Comparison of ENCODE assay signal across 17 cellular contexts in genomic region chr16:88577166-88577565, GRCh38. TPM values are rescaled to one million over a fixed set of nuclear protein-coding genes. Genes with fewer than 3 reads are reported as not detected.
A peak's percentile ranks its signal among the peaks of the same experiment; 100 is the strongest.
DNase-seq lines count a peak whose midpoint lies in the region; ATAC-seq and TF ChIP-seq lines count a peak whose summit lies in the region.
"Had no signal": no experiment of that assay in that cellular context is flagged by ENCODE, and none has a peak within 500 bp of the region (broad histone marks: within the 10 kb centered on the region; RNA-seq: fewer than 3 reads in every experiment).

No MANE protein-coding gene starts in this region.

- no peak overlapping the region for H3K4me3 Mint-ChIP-seq in activated T-cell treated with anti-CD3 and anti-CD28 coated beads, Interleukin-2, amount 50 U/mL, for 24 hours
- peak overlapping the region; percentile 19 for H3K4me3 Mint-ChIP-seq in activated naive CD8-positive, alpha-beta T cell treated with anti-CD3 and anti-CD28 coated beads for 36 hours
- H3K4me3 Mint-ChIP-seq in effector memory CD8-positive, alpha-beta T cell, result no peak overlapping the region
- H3K4me3 Mint-ChIP-seq in CD8-positive, alpha-beta memory T cell, result peak overlapping the region in 1 of 7 donors; percentile 27

- no peaks in the 10 kb centered on the region for H3K9me3 Mint-ChIP-seq in activated T-cell treated with anti-CD3 and anti-CD28 coated beads, Interleukin-2, amount 50 U/mL, for 24 hours
- no peaks in the 10 kb centered on the region for H3K9me3 Mint-ChIP-seq in activated naive CD8-positive, alpha-beta T cell treated with anti-CD3 and anti-CD28 coated beads for 36 hours
- no peaks in the 10 kb centered on the region for H3K9me3 Mint-ChIP-seq in effector memory CD8-positive, alpha-beta T cell
- H3K9me3 Mint-ChIP-seq in CD8-positive, alpha-beta memory T cell, result no peaks in the 10 kb centered on the region

- H3K27me3 Mint-ChIP-seq in activated T-cell treated with anti-CD3 and anti-CD28 coated beads, Interleukin-2, amount 50 U/mL, for 24 hours, result no peaks in the 10 kb centered on the region
- H3K27me3 Mint-ChIP-seq in activated naive CD8-positive, alpha-beta T cell treated with anti-CD3 and anti-CD28 coated beads for 36 hours, result no peaks in the 10 kb centered on the region
- no peaks in the 10 kb centered on the region for H3K27me3 Mint-ChIP-seq in effector memory CD8-positive, alpha-beta T cell
- no peaks in the 10 kb centered on the region for H3K27me3 Mint-ChIP-seq in CD8-positive, alpha-beta memory T cell

- peak overlapping the region; percentile 83 for H3K27ac Mint-ChIP-seq in activated T-cell treated with anti-CD3 and anti-CD28 coated beads, Interleukin-2, amount 50 U/mL, for 24 hours
- H3K27ac Mint-ChIP-seq in activated naive CD8-positive, alpha-beta T cell treated with anti-CD3 and anti-CD28 coated beads for 36 hours, result no peak overlapping the region
- H3K27ac Mint-ChIP-seq in effector memory CD8-positive, alpha-beta T cell, result peak overlapping the region; percentile 66 to 86
- H3K27ac Mint-ChIP-seq in CD8-positive, alpha-beta memory T cell, result peak overlapping the region in 3 of 8 donors; percentile 46 to 89 (median 54)

- H3K4me1 Mint-ChIP-seq in activated T-cell treated with anti-CD3 and anti-CD28 coated beads, Interleukin-2, amount 50 U/mL, for 24 hours (ENCODE audit: low read depth), result peaks cover 70% of the 10 kb centered on the region
- H3K4me1 Mint-ChIP-seq in activated naive CD8-positive, alpha-beta T cell treated with anti-CD3 and anti-CD28 coated beads for 36 hours, result peaks cover 40% of the 10 kb centered on the region
- peaks cover 29 to 37% of the 10 kb centered on the region in 2 donors for H3K4me1 Mint-ChIP-seq in effector memory CD8-positive, alpha-beta T cell (ENCODE audit: low read depth in 2 of 2)
- H3K4me1 Mint-ChIP-seq in CD8-positive, alpha-beta memory T cell, result peaks cover 38 to 72% (median 50%) of the 10 kb centered on the region in 3 donors

- ATAC-seq in effector memory CD8-positive, alpha-beta T cell (replicated peaks), result no peak
- ATAC-seq in GM21360 (IDR thresholded peaks at IDR 0.05; ENCODE audit: unreplicated experiment), result no peak

- POLR2A ChIA-PET in HEK293 (lab: Yijun Ruan, JAX), result no interaction called here
- POLR2A ChIA-PET in CD8-positive, alpha-beta memory T cell (lab: Charles Lee), result no interaction called here

- no peak for TF ChIP-seq CTCF in HEK293 (tag by site-specific recombination; IDR thresholded peaks at IDR 0.05)

- no peak overlapping the region for H3K4me3 ChIP-seq in HEK293 (ENCODE audit: low read depth, low read length)
- no peak overlapping the region for H3K4me3 ChIP-seq in CD8-positive, alpha-beta memory T cell (ENCODE audit: low read length)
- H3K4me3 ChIP-seq: BLaER1 had no signal

- H3K27me3 ChIP-seq in CD8-positive, alpha-beta memory T cell (ENCODE audit: insufficient read depth, low read length, poor library complexity, severe bottlenecking), result no peaks in the 10 kb centered on the region
- H3K27me3 ChIP-seq: BLaER1 had no signal

- H3K36me3 ChIP-seq in HEK293 (ENCODE audit: control insufficient read depth in 2 of 2, insufficient read depth in 1 of 2, low read length in 2 of 2), result peaks cover 15 to 90% of the 10 kb centered on the region in 2 experiments; a peak in 2 of 3 replicates
- H3K36me3 ChIP-seq in CD8-positive, alpha-beta memory T cell (ENCODE audit: insufficient read depth, low read length), result peaks cover 42% of the 10 kb centered on the region

- no peaks in the 10 kb centered on the region for H3K9me3 ChIP-seq in HEK293 (ENCODE audit: control insufficient read depth, insufficient read depth, low read depth, low read length)
- no peaks in the 10 kb centered on the region for H3K9me3 ChIP-seq in CD8-positive, alpha-beta memory T cell (ENCODE audit: low read length)
- H3K9me3 ChIP-seq: BLaER1 had no signal

- CTCF ChIA-PET in HEK293 (lab: Yijun Ruan, JAX), result interaction anchor here (0.6 to 0.7 kb wide), 2 partner anchors 130 to 140 kb away, joined by 3 to 5 read pairs; no protein-coding TSS in a partner anchor
- CTCF ChIA-PET in CD8-positive, alpha-beta memory T cell (lab: Charles Lee), result no interaction called here

- no peak overlapping the region for H3K27ac ChIP-seq in HEK293 (ENCODE audit: extremely low read depth, low read depth, low read length)
- no peak overlapping the region for H3K27ac ChIP-seq in CD8-positive, alpha-beta memory T cell (ENCODE audit: low read depth, low read length)
- H3K27ac ChIP-seq: BLaER1 had no signal

- H3K4me1 ChIP-seq in HEK293 (ENCODE audit: control insufficient read depth, insufficient read depth, low read length), result no peaks in the 10 kb centered on the region
- H3K4me1 ChIP-seq in CD8-positive, alpha-beta memory T cell (ENCODE audit: insufficient read depth, low read length), result peaks cover 4% of the 10 kb centered on the region

- peaks cover 93% of the 10 kb centered on the region for H3K36me3 Mint-ChIP-seq in activated T-cell treated with anti-CD3 and anti-CD28 coated beads, Interleukin-2, amount 50 U/mL, for 24 hours (ENCODE audit: low read depth)
- H3K36me3 Mint-ChIP-seq in activated naive CD8-positive, alpha-beta T cell treated with anti-CD3 and anti-CD28 coated beads for 36 hours, result peaks cover 33% of the 10 kb centered on the region
- peaks cover 64% of the 10 kb centered on the region for H3K36me3 Mint-ChIP-seq in effector memory CD8-positive, alpha-beta T cell (ENCODE audit: insufficient read depth)
- H3K36me3 Mint-ChIP-seq in CD8-positive, alpha-beta memory T cell, result peaks cover 3 to 82% (median 20%) of the 10 kb centered on the region in 3 donors

- DNase-seq in activated T-cell treated with anti-CD3 and anti-CD28 coated beads, Interleukin-2, amount 50 U/mL, for 24 hours, result no peak
- no peak for DNase-seq in activated T-cell treated with anti-CD3 and anti-CD28 coated beads, Interleukin-2, amount 50 U/mL, for 1 hour
- no peak for DNase-seq in activated naive CD8-positive, alpha-beta T cell treated with anti-CD3 and anti-CD28 coated beads for 36 hours
- no peak for DNase-seq in effector memory CD8-positive, alpha-beta T cell
- no peak for DNase-seq in CD8-positive, alpha-beta memory T cell
- DNase-seq: GOT3, KG1, NCI-H1417, NCI-H187, NCI-H2227 treated with DMSO at 0.1 percent for 48 hours, NCI-H510A treated with DMSO at 0.1 percent for 48 hours, NCI-H82, OCI-M1, SHP77 had no signal

TF ChIP-seq in HEK293, 187 proteins besides CTCF, POLR2A, EP300 and RAD21:
- TF ChIP-seq ZNF513 (tag by site-specific recombination; IDR thresholded peaks at IDR 0.05), result peak; percentile 47
- TF ChIP-seq INSM2 (tag by site-specific recombination; IDR thresholded peaks at IDR 0.05), result no peak
- TF ChIP-seq BCL11B (tag by site-specific recombination; IDR thresholded peaks at IDR 0.05; ENCODE audit: low read depth), result no peak
- no peak for TF ChIP-seq ZSCAN16 (tag by site-specific recombination; IDR thresholded peaks at IDR 0.05)
TF ChIP-seq in HEK293: peak in this region for 1.

RNA-seq across cellular contexts. Expression of gene ZC3H18, which starts 7.0 kb away (rescaled TPM):
- 10 to 100 TPM; 84.3 to 86.8 TPM for total RNA-seq in activated naive CD8-positive, alpha-beta T cell treated with anti-CD3 and anti-CD28 coated beads for 36 hours
- total RNA-seq in CD8-positive, alpha-beta memory T cell, result 100 to 1,000 TPM in 1 of 2 experiments, 10 to 100 TPM in 1; 91.4 to 102 TPM
- polyA plus RNA-seq in CD8-positive, alpha-beta memory T cell, result 21.6 TPM
